16 cellular contexts compared by ENCODE assay signal in genomic region chr1:11198851-11199628, GRCh38. TPM values are rescaled to one million over a fixed set of nuclear protein-coding genes. Genes with fewer than 3 reads are reported as not detected.
A peak's percentile ranks its signal among the peaks of the same experiment; 100 is the strongest.
DNase-seq lines count a peak whose midpoint lies in the region; TF ChIP-seq lines count a peak whose summit lies in the region.
"Had no signal": no experiment of that assay in that cellular context is flagged by ENCODE, and none has a peak within 500 bp of the region (broad histone marks: within the 10 kb centered on the region; RNA-seq: fewer than 3 reads in every experiment).

No MANE protein-coding gene starts in this region.

- peak; percentile 43 for DNase-seq in NCI-H128 (lab: John Stamatoyannopoulos, UW; ENCODE audit: unreplicated experiment)
- peak; percentile 88 for DNase-seq in NCI-H2227 (lab: John Stamatoyannopoulos, UW; ENCODE audit: unreplicated experiment)
- DNase-seq in cerebellum (ENCODE audit: low spot score) = peak; percentile 89
- DNase-seq in nucleus accumbens (lab: John Stamatoyannopoulos, UW) = peak in 34 of 56 donors; percentile 12 to 73 (median 48)
- DNase-seq in epidermal melanocyte (ENCODE audit: insufficient read length, low spot score) = no peak
- no peak for DNase-seq in glomerular visceral epithelial cell (ENCODE audit: extremely low spot score)
- no peak for DNase-seq in stimulated activated CD4-positive, alpha-beta T cell treated with anti-CD3 and anti-CD28 coated beads, Interleukin-15, amount 100 ng/mL, for 24 hours
- DNase-seq in osteocyte (ENCODE audit: extremely low spot score, unreplicated experiment) = no peak
- DNase-seq: activated effector memory CD4-positive, alpha-beta T cell treated with Interleukin-2 at 50 U/mL for 16 hours; effector CD8-positive, alpha-beta T cell; immature natural killer cell; MV-4-11 had no signal

- H3K4me3 Mint-ChIP-seq in osteocyte (ENCODE audit: unreplicated experiment) = no peak overlapping the region
- H3K4me3 Mint-ChIP-seq: immature natural killer cell had no signal

- no peak overlapping the region for H3K27ac Mint-ChIP-seq in osteocyte (ENCODE audit: unreplicated experiment)

- peaks cover 49% of the 10 kb centered on the region for H3K36me3 Mint-ChIP-seq in osteocyte (ENCODE audit: unreplicated experiment)

- H3K9me3 Mint-ChIP-seq in osteocyte (ENCODE audit: unreplicated experiment) = no peaks in the 10 kb centered on the region
- H3K9me3 Mint-ChIP-seq: immature natural killer cell had no signal

- H3K4me1 Mint-ChIP-seq in osteocyte (ENCODE audit: unreplicated experiment) = no peaks in the 10 kb centered on the region
- H3K4me1 Mint-ChIP-seq: immature natural killer cell had no signal

- no peaks in the 10 kb centered on the region for H3K27me3 Mint-ChIP-seq in osteocyte (ENCODE audit: unreplicated experiment)

- no peak for TF ChIP-seq CTCF in osteocyte (IDR thresholded peaks at IDR 0.05)

RNA-seq across cellular contexts. Expression of gene ANGPTL7, which starts 9.9 kb away (rescaled TPM):
- 0.27 TPM for total RNA-seq in cerebellum
- total RNA-seq in osteocyte = not detected in 2 replicates
- total RNA-seq: activated CD8-positive, alpha-beta memory T cell treated with anti-CD3 and anti-CD28 coated beads for 36 hours; H1; HepG2; SK-MEL-5 had no signal

Comparison
In these comparisons a context has a peak if more than half of its experiments do, and no peak if none do; other contexts are left out.
1. DNase-seq: peak in NCI-H128 (single experiment), NCI-H2227 (single experiment), cerebellum (single experiment) and nucleus accumbens (34 of 56); none in epidermal melanocyte (single experiment), glomerular visceral epithelial cell (single experiment), stimulated activated CD4-positive, alpha-beta T cell treated with anti-CD3 and anti-CD28 coated beads, Interleukin-15, amount 100 ng/mL, for 24 hours (single experiment) and osteocyte (single experiment).